ENCODE assay signal across 22 cellular contexts in the genomic region with DNA sequence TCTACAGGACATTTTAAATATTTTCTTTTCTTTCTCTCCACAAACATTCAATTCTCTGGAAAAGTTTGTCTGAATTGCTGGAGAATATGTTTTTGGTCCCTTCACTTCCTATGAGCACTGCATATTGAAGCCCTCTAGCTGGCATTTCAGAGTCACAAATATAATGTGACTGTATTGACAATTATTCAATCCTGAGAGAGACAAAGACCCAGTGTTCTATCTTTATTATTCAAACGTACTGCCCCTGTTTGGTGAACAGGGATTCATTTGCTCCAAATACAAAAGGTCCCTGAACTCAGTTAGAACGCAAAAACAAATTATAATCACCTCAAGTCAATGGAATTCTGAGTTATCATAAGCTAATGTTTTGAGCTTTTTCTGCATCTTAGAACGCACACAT.
DNase-seq lines count a peak whose midpoint lies in the region; ATAC-seq and TF ChIP-seq lines count a peak whose summit lies in the region.
"Had no signal": no experiment of that assay in that cellular context is flagged by ENCODE, and none has a peak within 500 bp of the region (broad histone marks: within the 10 kb centered on the region; RNA-seq: fewer than 3 reads in every experiment).

No MANE protein-coding gene starts in this region.

- DNase-seq in midbrain (lab: John Stamatoyannopoulos, UW), result peak; percentile 35
- no peak for DNase-seq in sigmoid colon
- DNase-seq in HPDE6-E6E7 (ENCODE audit: extremely low spot score), result no peak
- no peak for DNase-seq in upper lobe of left lung
- no peak for DNase-seq in NCI-H2196 treated with DMSO at 0.1 percent for 48 hours (lab: John Stamatoyannopoulos, UW; ENCODE audit: unreplicated experiment)
- DNase-seq: ACHN, AML-193, Caco-2, DMS153, EL, HCEC 1CT, Karpas-422, MM.1S, NCI-H1105, NCI-H2107, NCI-H226, NCI-H524 treated with DMSO at 0.1 percent for 48 hours, Right ventricle myocardium superior had no signal

- TF ChIP-seq CTCF in sigmoid colon (IDR thresholded peaks at IDR 0.05) (no peak), upper lobe of left lung (IDR thresholded peaks at IDR 0.05) (no peak)

- WGBS in sigmoid colon, 2 donors, result 57 to 70% methylated on average over 3 of the region's 3 CpGs
- WGBS in upper lobe of left lung, 2 donors, result 75 to 76% methylated on average over 3 of the region's 3 CpGs

- no peak overlapping the region for H3K4me3 ChIP-seq in HUES6 (ENCODE audit: low read depth, low read length)
- no peak overlapping the region for H3K4me3 ChIP-seq in sigmoid colon
- no peak overlapping the region for H3K4me3 ChIP-seq in upper lobe of left lung
- H3K4me3 ChIP-seq: SK-N-MC had no signal

- TF ChIP-seq POLR2A in sigmoid colon (IDR thresholded peaks at IDR 0.05) (no peak), upper lobe of left lung (IDR thresholded peaks at IDR 0.05) (no peak)

- H3K27me3 ChIP-seq in HUES6 (ENCODE audit: control insufficient read depth, insufficient read depth, low read length) (no peaks in the 10 kb centered on the region), sigmoid colon (no peaks in the 10 kb centered on the region), upper lobe of left lung (no peaks in the 10 kb centered on the region)

- H3K27ac ChIP-seq in HUES6 (ENCODE audit: low read depth, low read length) (peak overlapping the region; percentile 16; the same call in 1 of the 2 replicates), cingulate gyrus (ENCODE audit: low read depth, low read length) (peak overlapping the region; percentile 16), sigmoid colon (no peak overlapping the region), upper lobe of left lung (no peak overlapping the region)
- H3K27ac ChIP-seq: SK-N-MC had no signal

- intact Hi-C loops in sigmoid colon (cut with DNase I), result no loop called here

- no peak for TF ChIP-seq EP300 in sigmoid colon (IDR thresholded peaks at IDR 0.05)
- no peak for TF ChIP-seq EP300 in upper lobe of left lung (IDR thresholded peaks at IDR 0.05)

- peaks cover 32% of the 10 kb centered on the region for H3K4me1 ChIP-seq in HUES6 (ENCODE audit: control insufficient read depth, insufficient read depth, low read length)
- H3K4me1 ChIP-seq in sigmoid colon, result peaks cover 0 to 7% (median 2%) of the 10 kb centered on the region in 4 donors
- no peaks in the 10 kb centered on the region for H3K4me1 ChIP-seq in upper lobe of left lung
- H3K4me1 ChIP-seq: Caco-2 had no signal

- H3K9me3 ChIP-seq in HUES6 (ENCODE audit: control insufficient read depth, insufficient read depth, low read depth, low read length) (peaks cover 4% of the 10 kb centered on the region; the same call in 1 of the 2 replicates), sigmoid colon (no peaks in the 10 kb centered on the region), upper lobe of left lung (no peaks in the 10 kb centered on the region)
- H3K9me3 ChIP-seq: Caco-2 had no signal

- ATAC-seq in upper lobe of left lung (ENCODE audit: low FRiP score in 2 of 2), result no peak
- ATAC-seq: HepG2 had no signal

- H3K36me3 ChIP-seq in HUES6 (ENCODE audit: control insufficient read depth, insufficient read depth, low read length) (no peaks in the 10 kb centered on the region), sigmoid colon (no peaks in the 10 kb centered on the region), upper lobe of left lung (no peaks in the 10 kb centered on the region)

- H3K9ac ChIP-seq in HUES6 (ENCODE audit: low read length), result no peak overlapping the region

Comparison
In these comparisons a context has a peak if more than half of its experiments do, and no peak if none do; other contexts are left out.
1. H3K27ac ChIP-seq: peak in HUES6 (single experiment) and cingulate gyrus (single experiment); none in sigmoid colon (0 of 4) and upper lobe of left lung (0 of 4).